Comparison of ENCODE assay signal across 18 cellular contexts in the genomic region with DNA sequence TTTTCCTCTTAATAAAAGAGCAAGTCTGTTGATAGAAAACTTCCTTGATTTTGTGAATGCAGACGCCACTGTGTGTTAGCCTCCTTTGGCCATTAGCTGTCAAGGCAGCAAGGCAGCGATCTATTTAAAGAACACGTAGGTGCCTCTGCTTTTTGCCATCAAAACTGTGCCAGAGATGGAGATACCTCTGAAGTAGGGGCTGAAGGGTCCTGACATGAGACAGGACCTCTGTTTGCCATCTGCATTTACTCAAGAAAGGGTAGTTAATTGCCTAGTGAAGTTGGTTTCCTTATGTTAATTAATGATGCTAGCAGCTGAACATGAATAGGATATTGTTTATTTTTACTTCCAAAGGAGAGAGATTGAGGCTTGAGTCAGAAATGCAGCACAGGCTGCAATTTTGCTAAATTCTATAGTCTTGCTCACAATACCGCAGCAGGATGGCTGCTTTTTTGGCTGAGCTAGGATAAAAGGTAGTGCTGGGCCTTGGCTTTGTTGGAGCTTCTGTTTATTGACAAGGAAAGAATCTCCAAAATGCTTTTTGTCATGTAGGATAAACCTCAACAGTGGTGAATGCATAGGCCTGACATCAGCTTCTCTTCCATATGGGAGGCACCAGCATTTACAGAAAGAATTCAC. TPM values are rescaled to one million over a fixed set of nuclear protein-coding genes. Genes with fewer than 3 reads are reported as not detected.
DNase-seq lines count a peak whose midpoint lies in the region; ATAC-seq and TF ChIP-seq lines count a peak whose summit lies in the region.
"Had no signal": no experiment of that assay in that cellular context is flagged by ENCODE, and none has a peak within 500 bp of the region (broad histone marks: within the 10 kb centered on the region; RNA-seq: fewer than 3 reads in every experiment).

No MANE protein-coding gene starts in this region.

- intact Hi-C loops in dorsolateral prefrontal cortex (cut with DNase I), result no loop called here
- intact Hi-C loops in ascending aorta (cut with DNase I), result no loop called here

- H3K4me1 ChIP-seq in iPS-20b (ENCODE audit: insufficient read depth, low read length), result peaks cover 34% of the 10 kb centered on the region
- H3K4me1 ChIP-seq in ascending aorta, result no peaks in the 10 kb centered on the region
- H3K4me1 ChIP-seq: HAP-1 had no signal

- H3K27me3 ChIP-seq in dorsolateral prefrontal cortex, result peaks cover 0 to 9% (median 0%) of the 10 kb centered on the region in 45 donors
- peaks cover 4% of the 10 kb centered on the region; the same call in 1 of the 2 replicates for H3K27me3 ChIP-seq in iPS-20b (ENCODE audit: insufficient read depth, low read length)
- no peaks in the 10 kb centered on the region for H3K27me3 ChIP-seq in ascending aorta

- H3K27ac ChIP-seq in dorsolateral prefrontal cortex (peak overlapping the region in 50 of 59 donors; percentile 9 to 86 (median 63)), iPS-20b (ENCODE audit: low read length) (peak overlapping the region; percentile 13), ascending aorta (no peak overlapping the region)
- H3K27ac ChIP-seq: KMS-11, SK-N-MC had no signal

- H3K36me3 ChIP-seq in iPS-20b (ENCODE audit: insufficient read depth, low read depth, low read length), result no peaks in the 10 kb centered on the region
- no peaks in the 10 kb centered on the region for H3K36me3 ChIP-seq in ascending aorta
- H3K36me3 ChIP-seq: HAP-1 had no signal

- DNase-seq in COR-L47 (lab: John Stamatoyannopoulos, UW) (peak; percentile 76), NCI-H146 (lab: John Stamatoyannopoulos, UW) (peak; percentile 46), dorsolateral prefrontal cortex (no peak), ascending aorta (ENCODE audit: low spot score in 2 of 2) (no peak)
- DNase-seq in effector CD4-positive, alpha-beta T cell, result no peak
- DNase-seq: C1 segment of cervical spinal cord, EL, NCI-H1105, NCI-H2029 treated with DMSO at 0.1 percent for 48 hours, NCI-H526 had no signal

- no peak for TF ChIP-seq CTCF in dorsolateral prefrontal cortex (IDR thresholded peaks at IDR 0.05 in 54 of 56, conservative IDR thresholded peaks at IDR 0.05 in 2 of 56; ENCODE audit: low read depth in 1 of 56, partially characterized antibody in 56 of 56)
- no peak for TF ChIP-seq CTCF in ascending aorta (IDR thresholded peaks at IDR 0.05)

- H3K9me3 ChIP-seq in iPS-20b (ENCODE audit: insufficient read depth, low read depth, low read length), result peaks cover 4% of the 10 kb centered on the region; the same call in 1 of the 2 replicates
- no peaks in the 10 kb centered on the region for H3K9me3 ChIP-seq in ascending aorta

- ATAC-seq in HG02678 (IDR thresholded peaks at IDR 0.05; ENCODE audit: unreplicated experiment) (no peak), HG03521 (IDR thresholded peaks at IDR 0.05; ENCODE audit: unreplicated experiment) (no peak)
- ATAC-seq: HepG2 had no signal

- H3K9ac ChIP-seq in iPS-20b (ENCODE audit: low read depth, low read length), result peak overlapping the region; percentile 58
- H3K9ac ChIP-seq: KMS-11 had no signal

- H3K4me3 ChIP-seq in dorsolateral prefrontal cortex, result no peak overlapping the region
- peak overlapping the region; percentile 43; the same call in 1 of the 2 replicates for H3K4me3 ChIP-seq in iPS-20b (ENCODE audit: low read length)
- no peak overlapping the region for H3K4me3 ChIP-seq in ascending aorta
- H3K4me3 ChIP-seq: HAP-1, SK-N-MC had no signal

RNA-seq across cellular contexts. Expression of a gene that starts 14.0 kb away (rescaled TPM):
- 100 to 1,000 TPM in 114 of 120 experiments, 10 to 100 TPM in 6; 68.0 to 384 (median 219) TPM for total RNA-seq in dorsolateral prefrontal cortex
- total RNA-seq in ascending aorta, result not detected
- total RNA-seq: HepG2, MCF 10A had no signal

Comparison
In these comparisons a context has a peak if more than half of its experiments do, and no peak if none do; other contexts are left out.
1. DNase-seq: peak in COR-L47 (single experiment) and NCI-H146 (single experiment); none in dorsolateral prefrontal cortex (0 of 10), ascending aorta (0 of 2) and effector CD4-positive, alpha-beta T cell (single experiment).
2. H3K27ac ChIP-seq: peak in dorsolateral prefrontal cortex (50 of 59) and iPS-20b (single experiment); none in ascending aorta (0 of 2).
3. RNA of a gene that starts 14.0 kb away (total RNA-seq): 68.0 to 384 TPM in dorsolateral prefrontal cortex; not detected in ascending aorta (single experiment); every median in the first group is over 10 times any median in the second.